Comparison of ENCODE assay signal across 24 cellular contexts in genomic region chr14:77721437-77721836, GRCh38. TPM values are rescaled to one million over a fixed set of nuclear protein-coding genes. Genes with fewer than 3 reads are reported as not detected.
DNase-seq lines count a peak whose midpoint lies in the region; ATAC-seq, FAIRE-seq and TF ChIP-seq lines count a peak whose summit lies in the region.
"Had no signal": no experiment of that assay in that cellular context is flagged by ENCODE, and none has a peak within 500 bp of the region (broad histone marks: within the 10 kb centered on the region; RNA-seq: fewer than 3 reads in every experiment).

No MANE protein-coding gene starts in this region.

- FAIRE-seq in HepG2 (lab: Jason Lieb, UNC) (no peak), small intestine (lab: Jason Lieb, UNC) (no peak)
- FAIRE-seq: A204.1, GM12891, GM18507 had no signal

- intact Hi-C loops in activated CD4-positive, alpha-beta T cell treated with anti-CD3 and anti-CD28 coated beads for 36 hours (cut with DNase I, micrococcal nuclease): no loop called here
- intact Hi-C loops in HepG2 (cut with micrococcal nuclease; ENCODE audit: unreplicated experiment) (no loop called here), right lobe of liver (cut with DNase I) (no loop called here)

- WGBS in HepG2 (ENCODE audit: low lambda C conversion rate): 97% methylated on average over 5 of the region's 5 CpGs
- WGBS in right lobe of liver (ENCODE audit: insufficient coverage, low coverage, low lambda C conversion rate, missing lambda C conversion rate): 89% methylated on average over 5 of the region's 5 CpGs
- WGBS in small intestine, 3 donors: 75 to 86% (median 86%) methylated on average over 5 of the region's 5 CpGs

- POLR2A ChIA-PET in activated CD4-positive, alpha-beta T cell treated with anti-CD3 and anti-CD28 coated beads for 36 hours (lab: Charles Lee): no interaction called here
- POLR2A ChIA-PET in HepG2 (lab: Yijun Ruan, JAX): interaction anchor here (0.7 kb wide), 1 partner anchor 9 kb away, joined by 3 read pairs; no protein-coding TSS in a partner anchor

- H3K27ac ChIP-seq in HepG2 (ENCODE audit: extremely low read length, insufficient read depth, low read length) (no peak overlapping the region), right lobe of liver (no peak overlapping the region), small intestine (ENCODE audit: low read depth in 1 of 2, low read length in 1 of 2) (no peak overlapping the region), coronary artery (no peak overlapping the region)
- H3K27ac ChIP-seq: 22Rv1, BLaER1, C4-2B had no signal

- CTCF ChIA-PET in activated CD4-positive, alpha-beta T cell treated with anti-CD3 and anti-CD28 coated beads for 36 hours (lab: Charles Lee): interaction anchor here (0.7 to 0.9 kb wide), 2 partner anchors 37 to 82 kb away, joined by 3 read pairs; no protein-coding TSS in a partner anchor
- CTCF ChIA-PET in HepG2 (lab: Yijun Ruan, JAX; ENCODE audit: low intra/inter-chr PET ratio, low total read pairs): no interaction called here

- BruUV-seq in HepG2 (replicated peaks; lab: Mats Ljungman, UMichigan): no TSS peak

- H3K27ac Mint-ChIP-seq in activated CD4-positive, alpha-beta T cell treated with anti-CD3 and anti-CD28 coated beads for 36 hours: peak overlapping the region; percentile 52
- H3K27ac Mint-ChIP-seq in endothelial cell (ENCODE audit: unreplicated experiment): no peak overlapping the region
- H3K27ac Mint-ChIP-seq: B cell; CD4-positive, CD25-positive, alpha-beta regulatory T cell; CD8-positive, alpha-beta T cell; GM23338 had no signal

- ATAC-seq in activated CD4-positive, alpha-beta T cell treated with anti-CD3 and anti-CD28 coated beads for 36 hours: no peak
- ATAC-seq in HepG2: no peak
- ATAC-seq in right lobe of liver: no peak
- ATAC-seq: CD8-positive, alpha-beta T cell; GM23338; HCT116 had no signal

- TF ChIP-seq EP300 in HepG2 (IDR thresholded peaks at IDR 0.05; ENCODE audit: low read depth in 2 of 2, low read length in 2 of 2) (no peak), HepG2 (CRISPR knock-in tag; IDR thresholded peaks at IDR 0.05; ENCODE audit: borderline replicate concordance) (no peak)

- H3K9ac ChIP-seq in HepG2 (ENCODE audit: insufficient read depth, low read depth, low read length): no peak overlapping the region
- H3K9ac ChIP-seq: BLaER1 had no signal

- TF ChIP-seq RAD21 in HepG2 (CRISPR knock-in tag; IDR thresholded peaks at IDR 0.05): no peak

- H3K79me2 ChIP-seq in HepG2 (ENCODE audit: insufficient read depth, low read length): no peaks in the 10 kb centered on the region

- H3K4me1 Mint-ChIP-seq in activated CD4-positive, alpha-beta T cell treated with anti-CD3 and anti-CD28 coated beads for 36 hours: no peaks in the 10 kb centered on the region
- no peaks in the 10 kb centered on the region for H3K4me1 Mint-ChIP-seq in endothelial cell (ENCODE audit: unreplicated experiment)
- H3K4me1 Mint-ChIP-seq: B cell, GM23338, H9 had no signal

- H3K36me3 ChIP-seq in HepG2 (replicated peaks in 1 of 2; ENCODE audit: control insufficient read depth in 1 of 2, insufficient read depth in 2 of 2, low read length in 2 of 2): peaks cover 15 to 84% of the 10 kb centered on the region in 2 experiments
- peaks cover 3 to 92% (median 41%) of the 10 kb centered on the region in 4 donors for H3K36me3 ChIP-seq in right lobe of liver
- peaks cover 15 to 23% of the 10 kb centered on the region in 2 donors for H3K36me3 ChIP-seq in small intestine (ENCODE audit: control insufficient read depth in 2 of 2, insufficient read depth in 2 of 2, low read length in 2 of 2)

- peaks cover 62% of the 10 kb centered on the region for H3K36me3 Mint-ChIP-seq in activated CD4-positive, alpha-beta T cell treated with anti-CD3 and anti-CD28 coated beads for 36 hours (ENCODE audit: low read depth)
- peaks cover 30% of the 10 kb centered on the region for H3K36me3 Mint-ChIP-seq in endothelial cell (ENCODE audit: low read depth, unreplicated experiment)

- H2AFZ ChIP-seq in HepG2 (ENCODE audit: low read length): no peak overlapping the region
- H2AFZ ChIP-seq: GM23338 had no signal

- in situ Hi-C loops in HepG2 (cut with HindIII; ENCODE audit: extremely low pct_ligation_motif_present, low pct_unique_long_range_greater_than_20kb): no loop called here

- DNase-seq in activated CD4-positive, alpha-beta T cell treated with anti-CD3 and anti-CD28 coated beads for 36 hours: no peak
- no peak for DNase-seq in activated CD4-positive, alpha-beta T cell treated with anti-CD3 and anti-CD28 coated beads, Interleukin-2, amount 50 U/mL, for 48 hours
- DNase-seq in HepG2 (ENCODE audit: low spot score): no peak
- DNase-seq in right lobe of liver: no peak
- no peak for DNase-seq in endothelial cell (ENCODE audit: low spot score)
- DNase-seq in small intestine: peak; percentile 62
- no peak for DNase-seq in coronary artery (ENCODE audit: low spot score)
- no peak for DNase-seq in DMS114 treated with DMSO at 0.1 percent for 48 hours (lab: John Stamatoyannopoulos, UW; ENCODE audit: unreplicated experiment)
- DNase-seq: Caco-2; CD4-positive, CD25-positive, alpha-beta regulatory T cell; CD8-positive, alpha-beta T cell; DMS53; DMS79 treated with DMSO at 0.1 percent for 48 hours; GF-D8; H9 had no signal

- no peaks in the 10 kb centered on the region for H4K20me1 ChIP-seq in HepG2 (ENCODE audit: insufficient read depth, low read length)

- H3K9me3 ChIP-seq in HepG2 (ENCODE audit: low read length): no peaks in the 10 kb centered on the region
- H3K9me3 ChIP-seq in right lobe of liver: no peaks in the 10 kb centered on the region
- H3K9me3 ChIP-seq in small intestine (ENCODE audit: control insufficient read depth, low read depth): no peaks in the 10 kb centered on the region
- H3K9me3 ChIP-seq: BLaER1, Caco-2 had no signal

- no peak overlapping the region for H3K4me3 Mint-ChIP-seq in activated CD4-positive, alpha-beta T cell treated with anti-CD3 and anti-CD28 coated beads for 36 hours
- H3K4me3 Mint-ChIP-seq in endothelial cell (ENCODE audit: unreplicated experiment): peak overlapping the region; percentile 4
- H3K4me3 Mint-ChIP-seq: B cell; CD4-positive, CD25-positive, alpha-beta regulatory T cell; CD8-positive, alpha-beta T cell; GM23338; H9 had no signal

- H3K27me3 Mint-ChIP-seq in activated CD4-positive, alpha-beta T cell treated with anti-CD3 and anti-CD28 coated beads for 36 hours: no peaks in the 10 kb centered on the region
- H3K27me3 Mint-ChIP-seq in endothelial cell (ENCODE audit: unreplicated experiment): no peaks in the 10 kb centered on the region
- H3K27me3 Mint-ChIP-seq: B cell; CD4-positive, CD25-positive, alpha-beta regulatory T cell had no signal

- H3K4me1 ChIP-seq in HepG2 (ENCODE audit: insufficient read depth, low read length) (no peaks in the 10 kb centered on the region), right lobe of liver (no peaks in the 10 kb centered on the region), small intestine (ENCODE audit: control insufficient read depth in 2 of 2, insufficient read depth in 1 of 2, low read depth in 1 of 2, low read length in 1 of 2) (no peaks in the 10 kb centered on the region)
- H3K4me1 ChIP-seq: BLaER1, Caco-2 had no signal

- no peaks in the 10 kb centered on the region for H3K9me3 Mint-ChIP-seq in activated CD4-positive, alpha-beta T cell treated with anti-CD3 and anti-CD28 coated beads for 36 hours (ENCODE audit: low read depth)
- no peaks in the 10 kb centered on the region for H3K9me3 Mint-ChIP-seq in endothelial cell (ENCODE audit: unreplicated experiment)
- H3K9me3 Mint-ChIP-seq: CD4-positive, CD25-positive, alpha-beta regulatory T cell; CD8-positive, alpha-beta T cell; GM23338; H9 had no signal

- H3K27me3 ChIP-seq in HepG2 (ENCODE audit: control insufficient read depth in 1 of 2, insufficient read depth in 2 of 2, low read length in 2 of 2) (no peaks in the 10 kb centered on the region), right lobe of liver (no peaks in the 10 kb centered on the region), small intestine (ENCODE audit: control insufficient read depth in 2 of 2, insufficient read depth in 2 of 2, low read length in 2 of 2) (no peaks in the 10 kb centered on the region)
- H3K27me3 ChIP-seq: BLaER1 had no signal

- no peak overlapping the region for H3K4me2 ChIP-seq in HepG2 (ENCODE audit: low read depth, low read length)
- H3K4me2 ChIP-seq: BLaER1, GM23338 had no signal

- TF ChIP-seq POLR2A in HepG2 (IDR thresholded peaks at IDR 0.05; ENCODE audit: insufficient read depth in 1 of 2, low read depth in 2 of 2, low read length in 2 of 2) (no peak), right lobe of liver (IDR thresholded peaks at IDR 0.05) (no peak)

- TF ChIP-seq CTCF in HepG2 (CRISPR knock-in tag; IDR thresholded peaks at IDR 0.05) (no peak), right lobe of liver (IDR thresholded peaks at IDR 0.05) (no peak), endothelial cell (IDR thresholded peaks at IDR 0.05; ENCODE audit: unreplicated experiment) (no peak), coronary artery (IDR thresholded peaks at IDR 0.05) (no peak)

- H3K4me3 ChIP-seq in HepG2 (replicated peaks in 1 of 3; ENCODE audit: insufficient read depth in 1 of 3, low read depth in 2 of 3, low read length in 3 of 3): no peak overlapping the region
- no peak overlapping the region for H3K4me3 ChIP-seq in right lobe of liver
- H3K4me3 ChIP-seq in small intestine (ENCODE audit: low read depth in 1 of 2, low read length in 2 of 2): no peak overlapping the region
- H3K4me3 ChIP-seq in coronary artery: no peak overlapping the region
- H3K4me3 ChIP-seq: BLaER1, GM23338 had no signal

RNA-seq across cellular contexts. Expression of gene SLIRP, which starts 13.5 kb away (rescaled TPM):
- 100 to 1,000 TPM; 143 to 156 TPM for total RNA-seq in activated CD4-positive, alpha-beta T cell treated with anti-CD3 and anti-CD28 coated beads for 36 hours
- total RNA-seq in HepG2 (2016; rRNA removed; fragmentation: Illumina TruSeq; extraction: Trizol): 548 and 656 TPM in 2 replicates
- 191 and 199 TPM in 2 replicates for total RNA-seq in HepG2 (2016; cell fraction: cytosol; rRNA removed; fragmentation: Illumina TruSeq; extraction: Trizol; ENCODE audit: low read depth)
- total RNA-seq in HepG2 (2016; cell fraction: insoluble cytoplasmic fraction; rRNA removed; fragmentation: Illumina TruSeq; extraction: Trizol): 524 and 730 TPM in 2 replicates
- total RNA-seq in HepG2 (2016; cell fraction: membrane; rRNA removed; fragmentation: Illumina TruSeq; extraction: Trizol): 218 and 228 TPM in 2 replicates
- total RNA-seq in HepG2 (2016; cell fraction: nucleus; rRNA removed; fragmentation: Illumina TruSeq; extraction: Trizol): 193 and 196 TPM in 2 replicates
- 210 and 281 TPM in 2 replicates for polyA plus RNA-seq in HepG2 (2011; rRNA removed)
- 140 and 189 TPM in 2 replicates for polyA plus RNA-seq in HepG2 (2011; cell fraction: cytosol; rRNA removed)
- 37.4 and 61.1 TPM in 2 replicates for polyA plus RNA-seq in HepG2 (2011; cell fraction: nucleus; rRNA removed)
- polyA plus RNA-seq in HepG2 (2012): 209 and 256 TPM in 2 replicates
- polyA plus RNA-seq in HepG2 (2016; cell fraction: cytosol; fragmentation: Illumina TruSeq; extraction: Trizol; ENCODE audit: low read depth): 146 and 163 TPM in 2 replicates
- 446 and 490 TPM in 2 replicates for polyA plus RNA-seq in HepG2 (2016; cell fraction: insoluble cytoplasmic fraction; fragmentation: Illumina TruSeq; extraction: Trizol; ENCODE audit: low read depth)
- 133 and 135 TPM in 2 replicates for polyA plus RNA-seq in HepG2 (2016; cell fraction: membrane; fragmentation: Illumina TruSeq; extraction: Trizol; ENCODE audit: low read depth)
- 217 TPM in 2 replicates for polyA plus RNA-seq in HepG2 (2016; cell fraction: nucleus; fragmentation: Illumina TruSeq; extraction: Trizol; ENCODE audit: insufficient read depth, low read depth)
- 34.7 and 77.7 TPM in 2 replicates for polyA minus RNA-seq in HepG2 (2011; rRNA and poly(A)+ RNA removed; ENCODE audit: low replicate concordance)
- 17.7 and 26.8 TPM in 2 replicates for polyA minus RNA-seq in HepG2 (2011; cell fraction: cytosol; rRNA and poly(A)+ RNA removed)
- 27.0 and 27.2 TPM in 2 replicates for polyA minus RNA-seq in HepG2 (2011; cell fraction: nucleus; rRNA and poly(A)+ RNA removed)
- 100 to 1,000 TPM in 2 of 6 experiments, 10 to 100 TPM in 4; 51.3 to 214 (median 60.6) TPM for total RNA-seq in right lobe of liver
- 94.7 TPM for total RNA-seq in endothelial cell (ENCODE audit: unreplicated experiment)
- 100 to 1,000 TPM; 425 to 497 (median 434) TPM for polyA plus RNA-seq in small intestine

RNA-seq across cellular contexts. Expression of gene ALKBH1, which starts 13.6 kb away (rescaled TPM):
- 10 to 100 TPM; 16.3 to 16.8 TPM for total RNA-seq in activated CD4-positive, alpha-beta T cell treated with anti-CD3 and anti-CD28 coated beads for 36 hours
- 14.3 and 14.5 TPM in 2 replicates for total RNA-seq in HepG2 (2016; rRNA removed; fragmentation: Illumina TruSeq; extraction: Trizol)
- 3.9 and 4.2 TPM in 2 replicates for total RNA-seq in HepG2 (2016; cell fraction: cytosol; rRNA removed; fragmentation: Illumina TruSeq; extraction: Trizol; ENCODE audit: low read depth)
- total RNA-seq in HepG2 (2016; cell fraction: insoluble cytoplasmic fraction; rRNA removed; fragmentation: Illumina TruSeq; extraction: Trizol): 12.6 and 16.1 TPM in 2 replicates
- 6.2 and 7.1 TPM in 2 replicates for total RNA-seq in HepG2 (2016; cell fraction: membrane; rRNA removed; fragmentation: Illumina TruSeq; extraction: Trizol)
- total RNA-seq in HepG2 (2016; cell fraction: nucleus; rRNA removed; fragmentation: Illumina TruSeq; extraction: Trizol): 6.4 and 6.5 TPM in 2 replicates
- 11.1 and 12.5 TPM in 2 replicates for polyA plus RNA-seq in HepG2 (2011; rRNA removed)
- 8.6 and 10.6 TPM in 2 replicates for polyA plus RNA-seq in HepG2 (2011; cell fraction: cytosol; rRNA removed)
- polyA plus RNA-seq in HepG2 (2011; cell fraction: nucleus; rRNA removed): 6.2 and 6.7 TPM in 2 replicates
- 6.9 and 7.3 TPM in 2 replicates for polyA plus RNA-seq in HepG2 (2012)
- polyA plus RNA-seq in HepG2 (2016; cell fraction: cytosol; fragmentation: Illumina TruSeq; extraction: Trizol; ENCODE audit: low read depth): 1.6 and 2.1 TPM in 2 replicates
- 17.8 and 17.9 TPM in 2 replicates for polyA plus RNA-seq in HepG2 (2016; cell fraction: insoluble cytoplasmic fraction; fragmentation: Illumina TruSeq; extraction: Trizol; ENCODE audit: low read depth)
- polyA plus RNA-seq in HepG2 (2016; cell fraction: membrane; fragmentation: Illumina TruSeq; extraction: Trizol; ENCODE audit: low read depth): 2.7 and 3.2 TPM in 2 replicates
- 11.7 and 12.0 TPM in 2 replicates for polyA plus RNA-seq in HepG2 (2016; cell fraction: nucleus; fragmentation: Illumina TruSeq; extraction: Trizol; ENCODE audit: insufficient read depth, low read depth)
- polyA minus RNA-seq in HepG2 (2011; rRNA and poly(A)+ RNA removed; ENCODE audit: low replicate concordance): 12.8 and 19.7 TPM in 2 replicates
- 7.4 and 7.7 TPM in 2 replicates for polyA minus RNA-seq in HepG2 (2011; cell fraction: cytosol; rRNA and poly(A)+ RNA removed)
- 7.6 and 11.6 TPM in 2 replicates for polyA minus RNA-seq in HepG2 (2011; cell fraction: nucleus; rRNA and poly(A)+ RNA removed)
- 1 to 10 TPM; 4.9 to 7.1 (median 5.5) TPM for total RNA-seq in right lobe of liver
- total RNA-seq in endothelial cell (ENCODE audit: unreplicated experiment): 10.8 TPM
- polyA plus RNA-seq in small intestine: 10 to 100 TPM in 1 of 3 donors, 1 to 10 TPM in 2; 5.8 to 11.6 (median 7.5) TPM

RNA-seq across cellular contexts. Expression of gene SNW1, which starts 39.5 kb away (rescaled TPM):
- 100 to 1,000 TPM; 134 to 135 TPM for total RNA-seq in activated CD4-positive, alpha-beta T cell treated with anti-CD3 and anti-CD28 coated beads for 36 hours
- total RNA-seq in HepG2 (2016; rRNA removed; fragmentation: Illumina TruSeq; extraction: Trizol) (65.8 and 103 TPM in 2 replicates), right lobe of liver (10 to 100 TPM; 16.2 to 27.9 (median 22.1) TPM), endothelial cell (ENCODE audit: unreplicated experiment) (71.2 TPM)
- 8.7 and 10.7 TPM in 2 replicates for total RNA-seq in HepG2 (2016; cell fraction: cytosol; rRNA removed; fragmentation: Illumina TruSeq; extraction: Trizol; ENCODE audit: low read depth)
- total RNA-seq in HepG2 (2016; cell fraction: insoluble cytoplasmic fraction; rRNA removed; fragmentation: Illumina TruSeq; extraction: Trizol): 69.8 and 98.6 TPM in 2 replicates
- total RNA-seq in HepG2 (2016; cell fraction: membrane; rRNA removed; fragmentation: Illumina TruSeq; extraction: Trizol): 20.1 and 24.8 TPM in 2 replicates
- 49.6 and 52.1 TPM in 2 replicates for total RNA-seq in HepG2 (2016; cell fraction: nucleus; rRNA removed; fragmentation: Illumina TruSeq; extraction: Trizol)
- polyA plus RNA-seq in HepG2 (2011; rRNA removed) (19.8 and 23.2 TPM in 2 replicates), small intestine (10 to 100 TPM; 40.3 to 49.7 (median 44.3) TPM)
- 11.7 and 16.1 TPM in 2 replicates for polyA plus RNA-seq in HepG2 (2011; cell fraction: cytosol; rRNA removed)
- polyA plus RNA-seq in HepG2 (2011; cell fraction: nucleus; rRNA removed): 15.7 and 16.5 TPM in 2 replicates
- polyA plus RNA-seq in HepG2 (2012): 44.9 and 47.3 TPM in 2 replicates
- 7.0 and 8.4 TPM in 2 replicates for polyA plus RNA-seq in HepG2 (2016; cell fraction: cytosol; fragmentation: Illumina TruSeq; extraction: Trizol; ENCODE audit: low read depth)
- 113 and 115 TPM in 2 replicates for polyA plus RNA-seq in HepG2 (2016; cell fraction: insoluble cytoplasmic fraction; fragmentation: Illumina TruSeq; extraction: Trizol; ENCODE audit: low read depth)
- polyA plus RNA-seq in HepG2 (2016; cell fraction: membrane; fragmentation: Illumina TruSeq; extraction: Trizol; ENCODE audit: low read depth): 16.1 and 16.3 TPM in 2 replicates
- 64.6 and 65.0 TPM in 2 replicates for polyA plus RNA-seq in HepG2 (2016; cell fraction: nucleus; fragmentation: Illumina TruSeq; extraction: Trizol; ENCODE audit: insufficient read depth, low read depth)
- 8.0 and 14.1 TPM in 2 replicates for polyA minus RNA-seq in HepG2 (2011; rRNA and poly(A)+ RNA removed; ENCODE audit: low replicate concordance)
- 19.6 and 26.3 TPM in 2 replicates for polyA minus RNA-seq in HepG2 (2011; cell fraction: cytosol; rRNA and poly(A)+ RNA removed)
- polyA minus RNA-seq in HepG2 (2011; cell fraction: nucleus; rRNA and poly(A)+ RNA removed): 26.9 and 29.6 TPM in 2 replicates
